9 cellular contexts compared by ENCODE assay signal in genomic region chr11:1564535-1565172, GRCh38. TPM values are rescaled to one million over a fixed set of nuclear protein-coding genes. Genes with fewer than 3 reads are reported as not detected.
DNase-seq lines count a peak whose midpoint lies in the region; ATAC-seq and TF ChIP-seq lines count a peak whose summit lies in the region.
"Had no signal": no experiment of that assay in that cellular context is flagged by ENCODE, and none has a peak within 500 bp of the region (broad histone marks: within the 10 kb centered on the region; RNA-seq: fewer than 3 reads in every experiment).

No MANE protein-coding gene starts in this region.

- no peak overlapping the region for H3K4me3 ChIP-seq in H7 (ENCODE audit: insufficient read depth, low read depth, low read length)
- peak overlapping the region; percentile 9 for H3K4me3 ChIP-seq in rectal smooth muscle tissue (ENCODE audit: low read length)

- H3K4me1 ChIP-seq in foreskin keratinocyte = no peaks in the 10 kb centered on the region
- H3K4me1 ChIP-seq in rectal smooth muscle tissue (ENCODE audit: control insufficient read depth, insufficient read depth, low read length) = peaks cover 32% of the 10 kb centered on the region

- H3K36me3 ChIP-seq in H7 (replicated peaks; ENCODE audit: control insufficient read depth, insufficient read depth, low read length) (no peaks in the 10 kb centered on the region), rectal smooth muscle tissue (ENCODE audit: control insufficient read depth, insufficient read depth, low read length) (peaks cover 6% of the 10 kb centered on the region)

- no peak overlapping the region for H3K27ac ChIP-seq in foreskin keratinocyte
- peak overlapping the region; percentile 87 for H3K27ac ChIP-seq in rectal smooth muscle tissue (ENCODE audit: low read depth, low read length)

- ATAC-seq in foreskin keratinocyte = peak; percentile 58
- no peak for ATAC-seq in GM18873 (IDR thresholded peaks at IDR 0.05; ENCODE audit: low FRiP score, unreplicated experiment)
- no peak for ATAC-seq in HG03342 (IDR thresholded peaks at IDR 0.05; ENCODE audit: unreplicated experiment)
- no peak for ATAC-seq in GM21423 (IDR thresholded peaks at IDR 0.05; ENCODE audit: unreplicated experiment)

- no peak for TF ChIP-seq CTCF in foreskin keratinocyte (conservative IDR thresholded peaks at IDR 0.05)

- no peak overlapping the region for H3K9ac ChIP-seq in rectal smooth muscle tissue (ENCODE audit: low read length)

- DNase-seq in H7 = peak; percentile 98
- peak; percentile 85 for DNase-seq in RKO (ENCODE audit: low spot score)
- DNase-seq in foreskin keratinocyte = peak in 1 of 2 donors; percentile 66
- DNase-seq in HuH-7 (ENCODE audit: low spot score) = no peak

- H3K27me3 ChIP-seq in H7 (ENCODE audit: control insufficient read depth, insufficient read depth, low read length) (peaks cover 1% of the 10 kb centered on the region; the same call in 1 of the 2 replicates), foreskin keratinocyte (peaks cover 3% of the 10 kb centered on the region), rectal smooth muscle tissue (ENCODE audit: control insufficient read depth, insufficient read depth, low read length) (peaks cover 2% of the 10 kb centered on the region)

RNA-seq across cellular contexts. Expression of gene DUSP8, which starts 7.4 kb away (rescaled TPM):
- 1.7 and 2.7 TPM in 2 replicates for total RNA-seq in H7 (2014; rRNA removed; shearing (Covaris generic))
- total RNA-seq in foreskin keratinocyte = 0.71 and 0.88 TPM in 2 replicates
- 0.90 and 1.3 TPM in 2 replicates for polyA plus RNA-seq in foreskin keratinocyte

RNA-seq across cellular contexts. Expression of gene KRTAP5-1, which starts 20.4 kb away (rescaled TPM):
- total RNA-seq in H7 (2014; rRNA removed; shearing (Covaris generic)) = not detected in 2 replicates
- not detected in 2 replicates for total RNA-seq in foreskin keratinocyte
- not detected in 2 replicates for polyA plus RNA-seq in foreskin keratinocyte
- polyA plus RNA-seq: IgD-negative memory B cell had no signal

RNA-seq across cellular contexts. Expression of gene KRTAP5-2, which starts 33.4 kb away (rescaled TPM):
- not detected in 2 replicates for total RNA-seq in H7 (2014; rRNA removed; shearing (Covaris generic))
- not detected in 2 replicates for total RNA-seq in foreskin keratinocyte
- polyA plus RNA-seq in foreskin keratinocyte = not detected in 2 replicates
- polyA plus RNA-seq: IgD-negative memory B cell had no signal

RNA-seq across cellular contexts. Expression of gene KRTAP5-3, which starts 43.6 kb away (rescaled TPM):
- total RNA-seq in H7 (2014; rRNA removed; shearing (Covaris generic)) = not detected in 2 replicates
- not detected in 2 replicates for total RNA-seq in foreskin keratinocyte
- not detected in 2 replicates for polyA plus RNA-seq in foreskin keratinocyte
- polyA plus RNA-seq: IgD-negative memory B cell had no signal

RNA-seq across cellular contexts. Expression of gene KRTAP5-4, which starts 57.3 kb away (rescaled TPM):
- not detected in 2 replicates for total RNA-seq in H7 (2014; rRNA removed; shearing (Covaris generic))
- not detected in 2 replicates for total RNA-seq in foreskin keratinocyte
- polyA plus RNA-seq in foreskin keratinocyte = not detected in 2 replicates
- polyA plus RNA-seq: IgD-negative memory B cell had no signal
